18 cellular contexts compared by ENCODE assay signal in the genomic region with DNA sequence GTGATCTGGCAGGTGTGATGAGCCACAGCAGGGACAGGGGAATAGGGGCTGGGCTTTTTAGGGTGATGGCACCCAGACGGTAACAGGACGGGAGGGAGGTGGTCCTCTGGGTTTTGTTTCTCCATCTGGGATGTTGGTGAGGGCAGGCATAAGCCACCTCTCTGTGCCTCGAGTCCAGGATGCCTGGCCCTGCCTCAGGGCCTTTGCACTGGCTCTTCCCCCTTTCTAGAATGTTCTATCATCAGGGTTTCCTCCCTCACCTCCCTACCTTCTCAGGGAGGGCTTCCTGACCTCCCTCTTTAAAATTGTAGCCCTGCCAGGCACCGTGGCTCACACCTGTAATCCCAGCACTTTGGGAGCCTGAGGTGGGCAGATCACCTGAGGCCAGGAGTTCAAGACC.
"Had no signal": no experiment of that assay in that cellular context is flagged by ENCODE, and none has a peak within 500 bp of the region (broad histone marks: within the 10 kb centered on the region; RNA-seq: fewer than 3 reads in every experiment).

No MANE protein-coding gene starts in this region.

- H3K27me3 ChIP-seq: right atrium auricular region, vagina had no signal

- ATAC-seq: lower lobe of right lung; stimulated activated naive CD8-positive, alpha-beta T cell treated with anti-CD3 and anti-CD28 coated beads, Interleukin-15, Interleukin-2, amounts not matched to agents 100 U/mL and 50 U/mL, for 24 hours had no signal

- H3K4me3 Mint-ChIP-seq: activated B cell treated with CpG ODN at 0.5 μM for 24 hours; activated naive CD4-positive, alpha-beta T cell treated with anti-CD3 and anti-CD28 coated beads, Interleukin-2, amount 50 U/mL, for 24 hours; endodermal cell; mesothelial cell of epicardium; neural crest cell had no signal

- H3K27me3 Mint-ChIP-seq: activated B cell treated with CpG ODN at 0.5 μM for 24 hours; activated naive CD4-positive, alpha-beta T cell treated with anti-CD3 and anti-CD28 coated beads, Interleukin-2, amount 50 U/mL, for 24 hours had no signal

- H3K9me3 Mint-ChIP-seq: activated B cell treated with CpG ODN at 0.5 μM for 24 hours; activated naive CD4-positive, alpha-beta T cell treated with anti-CD3 and anti-CD28 coated beads, Interleukin-2, amount 50 U/mL, for 24 hours; endodermal cell; mesothelial cell of epicardium; neural crest cell had no signal

- H3K36me3 ChIP-seq: lower lobe of right lung, prostate gland, right atrium auricular region had no signal

- H3K4me1 ChIP-seq: prostate gland had no signal

- H3K4me3 ChIP-seq: lower lobe of right lung, prostate gland, right atrium auricular region, vagina had no signal

- H3K27ac ChIP-seq: epithelial cell of prostate, lower lobe of right lung, prostate gland, right atrium auricular region, vagina had no signal

- FAIRE-seq: islet of Langerhans had no signal

- DNase-seq: activated B cell treated with CpG ODN at 0.5 μM for 24 hours; activated CD4-positive, alpha-beta T cell treated with anti-CD3 and anti-CD28 coated beads for 4 hours; activated CD8-positive, alpha-beta memory T cell treated with anti-CD3 and anti-CD28 coated beads for 24 hours; activated gamma-delta T cell; endodermal cell; foreskin fibroblast; lower lobe of right lung; stimulated activated CD4-positive, alpha-beta T cell treated with anti-CD3 and anti-CD28 coated beads, Interleukin-2, amount 100 ng/mL, for 24 hours; stimulated activated naive CD8-positive, alpha-beta T cell treated with anti-CD3 and anti-CD28 coated beads, Interleukin-15, Interleukin-2, amounts not matched to agents 100 U/mL and 50 U/mL, for 24 hours; trophoblast cell had no signal

- H3K27ac Mint-ChIP-seq: activated naive CD4-positive, alpha-beta T cell treated with anti-CD3 and anti-CD28 coated beads, Interleukin-2, amount 50 U/mL, for 24 hours; endodermal cell; mesothelial cell of epicardium had no signal

- H3K9me3 ChIP-seq: lower lobe of right lung, prostate gland, right atrium auricular region, vagina had no signal
